Comparison of ENCODE assay signal across 9 cellular contexts in genomic region chr9:16727452-16728127, GRCh38.
DNase-seq lines count a peak whose midpoint lies in the region; ATAC-seq and TF ChIP-seq lines count a peak whose summit lies in the region.
"Had no signal": no experiment of that assay in that cellular context is flagged by ENCODE, and none has a peak within 500 bp of the region (broad histone marks: within the 10 kb centered on the region; RNA-seq: fewer than 3 reads in every experiment).

No MANE protein-coding gene starts in this region.

- peaks cover 65% of the 10 kb centered on the region for H3K4me1 Mint-ChIP-seq in GM23338

- H3K27me3 ChIP-seq in GM23338 (ENCODE audit: insufficient read depth) (no peaks in the 10 kb centered on the region), adipocyte (replicated peaks; ENCODE audit: control insufficient read depth, insufficient read depth, low read length) (no peaks in the 10 kb centered on the region), left ventricle myocardium inferior (ENCODE audit: low read depth) (peaks cover 87% of the 10 kb centered on the region)

- peaks cover 26% of the 10 kb centered on the region for H3K79me2 ChIP-seq in GM23338 (replicated peaks; ENCODE audit: insufficient read depth)

- H3K9me3 ChIP-seq in adipocyte (ENCODE audit: control insufficient read depth, low read length): no peaks in the 10 kb centered on the region
- no peaks in the 10 kb centered on the region for H3K9me3 ChIP-seq in left ventricle myocardium inferior (replicated peaks)

- H3K36me3 ChIP-seq in GM23338 (ENCODE audit: insufficient read depth): no peaks in the 10 kb centered on the region
- no peaks in the 10 kb centered on the region for H3K36me3 ChIP-seq in adipocyte (ENCODE audit: control insufficient read depth, insufficient read depth, low read length, severe bottlenecking)
- H3K36me3 ChIP-seq in left ventricle myocardium inferior: no peaks in the 10 kb centered on the region

- H3K4me2 ChIP-seq in GM23338: peak overlapping the region; percentile 79

- H3K9ac ChIP-seq in adipocyte (ENCODE audit: low read length): peak overlapping the region; percentile 98

- H3K27me3 Mint-ChIP-seq in GM23338 (ENCODE audit: insufficient read depth, low read depth, poor library complexity): peaks cover 2% of the 10 kb centered on the region

- H4K20me1 ChIP-seq in GM23338 (replicated peaks; ENCODE audit: insufficient read depth): no peaks in the 10 kb centered on the region

- peak overlapping the region; percentile 67 for H3K4me3 ChIP-seq in GM23338
- peak overlapping the region; percentile 94 for H3K4me3 ChIP-seq in adipocyte (ENCODE audit: low read length)
- peak overlapping the region; percentile 64 for H3K4me3 ChIP-seq in left ventricle myocardium inferior
- H3K4me3 ChIP-seq in retinal pigment epithelial cell (ENCODE audit: low read length): peak overlapping the region; percentile 67

- no peak for TF ChIP-seq CTCF in GM23338 (conservative IDR thresholded peaks at IDR 0.05; ENCODE audit: low read depth in 2 of 2)
- no peak for TF ChIP-seq CTCF in left ventricle myocardium inferior (IDR thresholded peaks at IDR 0.05; ENCODE audit: borderline replicate concordance)
- no peak for TF ChIP-seq CTCF in retinal pigment epithelial cell (conservative IDR thresholded peaks at IDR 0.05; ENCODE audit: low read depth, low read length)

- no peaks in the 10 kb centered on the region; the same call in 1 of the 2 replicates for H3F3A ChIP-seq in GM23338 (replicated peaks; ENCODE audit: low read depth)

- peak overlapping the region; percentile 97; the same call in 1 of the 2 replicates for H3K27ac Mint-ChIP-seq in GM23338

- H3K4me1 ChIP-seq in GM23338 (ENCODE audit: insufficient read depth): peaks cover 66% of the 10 kb centered on the region
- peaks cover 53% of the 10 kb centered on the region for H3K4me1 ChIP-seq in adipocyte (ENCODE audit: control insufficient read depth, insufficient read depth, low read length)
- peaks cover 14% of the 10 kb centered on the region for H3K4me1 ChIP-seq in left ventricle myocardium inferior

- peak overlapping the region; percentile 20; the same call in 1 of the 2 replicates for H2AFZ ChIP-seq in GM23338

- intact Hi-C loops in left ventricle myocardium inferior (cut with micrococcal nuclease): no loop called here

- DNase-seq in GM23338 (ENCODE audit: low spot score) (no peak), adipocyte (ENCODE audit: low read depth) (peak; percentile 32), left ventricle myocardium inferior (no peak), retinal pigment epithelial cell (ENCODE audit: low read depth) (no peak), HT-29 (ENCODE audit: low spot score) (no peak), DMS53 (lab: John Stamatoyannopoulos, UW) (no peak)
- no peak for DNase-seq in activated T-cell treated with anti-CD3 and anti-CD28 coated beads, Interleukin-2, amount 50 U/mL, for 1 hour

- H3K9me2 ChIP-seq in GM23338 (ENCODE audit: insufficient read depth): no peaks in the 10 kb centered on the region

- no peaks in the 10 kb centered on the region for H3K36me3 Mint-ChIP-seq in GM23338 (ENCODE audit: low read depth)

- H3K9me3 Mint-ChIP-seq in GM23338: no peaks in the 10 kb centered on the region

- H3K4me3 Mint-ChIP-seq in GM23338: peak overlapping the region; percentile 74

- ATAC-seq in GM23338 (peak; percentile 8), HG03442 (IDR thresholded peaks at IDR 0.05; ENCODE audit: unreplicated experiment) (no peak)

- H3K27ac ChIP-seq in GM23338 (ENCODE audit: low read depth) (peak overlapping the region; percentile 82), left ventricle myocardium inferior (replicated peaks) (peak overlapping the region; percentile 72)
- H3K27ac ChIP-seq: HL-60 had no signal

TF ChIP-seq in GM23338, 12 proteins besides CTCF, POLR2A, EP300 and RAD21 (continues in another document):
- TF ChIP-seq STAT1 (IDR thresholded peaks at IDR 0.05; ENCODE audit: unreplicated experiment) (no peak), JUNB (IDR thresholded peaks at IDR 0.05; ENCODE audit: unreplicated experiment) (no peak), NANOG (IDR thresholded peaks at IDR 0.05; ENCODE audit: borderline replicate concordance) (no peak), ETS1 (IDR thresholded peaks at IDR 0.05) (no peak), ZNF331 (CRISPR knock-in tag; IDR thresholded peaks at IDR 0.05; ENCODE audit: low read depth) (no peak), POLR2AphosphoS5 (IDR thresholded peaks at IDR 0.05; ENCODE audit: low read depth) (no peak), ZNF462 (CRISPR knock-in tag; IDR thresholded peaks at IDR 0.05) (no peak), EZH2 (IDR thresholded peaks at IDR 0.05; ENCODE audit: low read depth, unreplicated experiment) (no peak), CREB1 (CRISPR knock-in tag; IDR thresholded peaks at IDR 0.05; ENCODE audit: low read depth) (no peak), ZNF114 (CRISPR knock-in tag; IDR thresholded peaks at IDR 0.05) (no peak)
